Comparison of ENCODE assay signal across 10 cellular contexts in the genomic region with DNA sequence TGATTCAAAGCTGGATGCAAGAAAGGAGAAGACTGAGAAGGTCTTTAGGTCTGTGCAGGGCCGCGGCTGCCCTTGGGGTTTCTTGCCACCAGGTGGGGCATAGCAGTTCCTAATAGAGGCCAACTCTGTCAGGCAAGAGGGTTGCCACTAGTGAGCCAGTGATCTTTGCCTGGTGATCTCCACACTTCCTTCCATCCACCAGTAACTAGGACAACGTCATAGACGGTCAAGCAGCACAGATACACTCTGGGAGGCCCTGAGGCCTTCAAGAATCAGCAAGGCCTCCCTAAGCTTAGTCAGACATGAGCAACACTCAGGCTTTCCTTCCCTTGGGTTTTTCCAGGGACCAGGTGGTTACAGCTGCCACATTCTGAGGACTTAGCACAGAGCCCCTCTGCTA. TPM values are rescaled to one million over a fixed set of nuclear protein-coding genes. Genes with fewer than 3 reads are reported as not detected.
DNase-seq lines count a peak whose midpoint lies in the region; ATAC-seq and TF ChIP-seq lines count a peak whose summit lies in the region.
"Had no signal": no experiment of that assay in that cellular context is flagged by ENCODE, and none has a peak within 500 bp of the region (broad histone marks: within the 10 kb centered on the region; RNA-seq: fewer than 3 reads in every experiment).

No MANE protein-coding gene starts in this region.

- no peaks in the 10 kb centered on the region for H3K4me1 Mint-ChIP-seq in activated B cell treated with CpG ODN at 0.5 μM for 24 hours

- 44% methylated on average over 4 of the region's 4 CpGs for WGBS in smooth muscle cell (ENCODE audit: low lambda C conversion rate)

- peak; percentile 23 for ATAC-seq in Right ventricle myocardium inferior
- ATAC-seq in activated B cell treated with CpG ODN at 0.5 μM for 24 hours (ENCODE audit: low read depth), result peak; percentile 42

- TF ChIP-seq CTCF in right atrium auricular region (IDR thresholded peaks at IDR 0.05), result peak in 1 of 2 donors; percentile 36
- TF ChIP-seq CTCF in activated B cell treated with CpG ODN at 0.5 μM for 24 hours (IDR thresholded peaks at IDR 0.05), result no peak
- peak; percentile 40 for TF ChIP-seq CTCF in colonic mucosa (IDR thresholded peaks at IDR 0.05)
- peak; percentile 31 for TF ChIP-seq CTCF in smooth muscle cell (IDR thresholded peaks at IDR 0.05; ENCODE audit: borderline replicate concordance, insufficient read depth, poor library complexity, severe bottlenecking)

- peak overlapping the region; percentile 51 for H3K4me2 ChIP-seq in smooth muscle cell

- H3K4me3 Mint-ChIP-seq in activated B cell treated with CpG ODN at 0.5 μM for 24 hours, result no peak overlapping the region

- no peak overlapping the region for H3K9ac ChIP-seq in colonic mucosa (ENCODE audit: low read depth in 2 of 2, low read length in 2 of 2)
- peak overlapping the region; percentile 46 for H3K9ac ChIP-seq in smooth muscle cell (ENCODE audit: low read depth)

- H3K27ac ChIP-seq in right atrium auricular region (no peak overlapping the region), colonic mucosa (no peak overlapping the region), smooth muscle cell (ENCODE audit: low read depth) (peak overlapping the region; percentile 90)

- H3K36me3 ChIP-seq in right atrium auricular region, result no peaks in the 10 kb centered on the region
- H3K36me3 ChIP-seq in colonic mucosa, result no peaks in the 10 kb centered on the region
- H3K36me3 ChIP-seq in smooth muscle cell (ENCODE audit: low read depth), result no peaks in the 10 kb centered on the region
- H3K36me3 ChIP-seq: cardiac muscle cell had no signal

- H3K9me3 ChIP-seq in right atrium auricular region, result no peaks in the 10 kb centered on the region
- no peaks in the 10 kb centered on the region for H3K9me3 ChIP-seq in colonic mucosa
- no peaks in the 10 kb centered on the region for H3K9me3 ChIP-seq in smooth muscle cell (replicated peaks; ENCODE audit: low read depth)
- H3K9me3 ChIP-seq: Caco-2 had no signal

- no peak overlapping the region for H2AFZ ChIP-seq in smooth muscle cell (ENCODE audit: low read depth)

- H3K27ac Mint-ChIP-seq in activated B cell treated with CpG ODN at 0.5 μM for 24 hours, result no peak overlapping the region

- peaks cover 2% of the 10 kb centered on the region for H3K27me3 Mint-ChIP-seq in activated B cell treated with CpG ODN at 0.5 μM for 24 hours

- H3F3A ChIP-seq in smooth muscle cell (ENCODE audit: low read depth), result peaks cover 45% of the 10 kb centered on the region

- H3K79me2 ChIP-seq in smooth muscle cell (ENCODE audit: low read depth), result no peaks in the 10 kb centered on the region

- intact Hi-C loops in Right ventricle myocardium inferior (cut with DNase I), result no loop called here
- intact Hi-C loops in activated B cell treated with CpG ODN at 0.5 μM for 24 hours (cut with micrococcal nuclease), result loop anchor here (1.0 kb wide), 2 partner anchors 32 to 109 kb away; no protein-coding TSS in a partner anchor
- intact Hi-C loops in colonic mucosa (cut with DNase I), result loop anchor here (5.0 kb wide), 1 partner anchor 109 kb away; no protein-coding TSS in a partner anchor

- no peaks in the 10 kb centered on the region for H3K9me3 Mint-ChIP-seq in activated B cell treated with CpG ODN at 0.5 μM for 24 hours

- H3K4me1 ChIP-seq in right atrium auricular region, result peaks cover 0 to 30% of the 10 kb centered on the region in 2 donors
- H3K4me1 ChIP-seq in colonic mucosa, result no peaks in the 10 kb centered on the region
- peaks cover 55% of the 10 kb centered on the region for H3K4me1 ChIP-seq in smooth muscle cell (ENCODE audit: low read depth)
- H3K4me1 ChIP-seq: Caco-2 had no signal

- H3K27me3 ChIP-seq in right atrium auricular region (no peaks in the 10 kb centered on the region), colonic mucosa (no peaks in the 10 kb centered on the region), smooth muscle cell (ENCODE audit: low read depth) (no peaks in the 10 kb centered on the region)
- H3K27me3 ChIP-seq: cardiac muscle cell had no signal

- H3K4me3 ChIP-seq in right atrium auricular region (no peak overlapping the region), colonic mucosa (no peak overlapping the region), smooth muscle cell (no peak overlapping the region)
- H3K4me3 ChIP-seq: cardiac muscle cell had no signal

- DNase-seq in Right ventricle myocardium inferior (ENCODE audit: missing footprints) (no peak), right atrium auricular region (ENCODE audit: low spot score) (no peak), activated B cell treated with CpG ODN at 0.5 μM for 24 hours (peak; percentile 23), colonic mucosa (peak; percentile 29), smooth muscle cell (lab: John Stamatoyannopoulos, UW; ENCODE audit: unreplicated experiment) (no peak), NCI-H510A (lab: John Stamatoyannopoulos, UW) (no peak), NCI-H774 (lab: John Stamatoyannopoulos, UW) (no peak), DMS153 treated with DMSO at 0.1 percent for 48 hours (lab: John Stamatoyannopoulos, UW; ENCODE audit: unreplicated experiment) (no peak)

- H4K20me1 ChIP-seq in smooth muscle cell (ENCODE audit: low read depth), result no peaks in the 10 kb centered on the region

- no peaks in the 10 kb centered on the region for H3K36me3 Mint-ChIP-seq in activated B cell treated with CpG ODN at 0.5 μM for 24 hours (ENCODE audit: low read depth)

- POLR2A ChIA-PET in activated B cell treated with CpG ODN at 0.5 μM for 24 hours (lab: Charles Lee), result interaction anchor here (0.7 kb wide), 1 partner anchor 108 kb away, joined by 3 read pairs; no protein-coding TSS in a partner anchor

- CTCF ChIA-PET in activated B cell treated with CpG ODN at 0.5 μM for 24 hours (lab: Charles Lee), result interaction anchor here (0.7 to 5.7 kb wide), 3 partner anchors 32 to 183 kb away, joined by 4 to 43 read pairs (median 4); no protein-coding TSS in a partner anchor

RNA-seq across cellular contexts. Expression of gene ATP2B4, which starts 32.9 kb away (rescaled TPM):
- total RNA-seq in Right ventricle myocardium inferior, result 87.1 TPM
- total RNA-seq in right atrium auricular region, result 100 to 1,000 TPM in 1 of 2 donors, 10 to 100 TPM in 1; 86.1 to 171 TPM
- total RNA-seq in activated B cell treated with CpG ODN at 0.5 μM for 24 hours, result 5.0 and 6.6 TPM in 2 replicates
- 10 to 100 TPM; 10.5 to 57.6 TPM for total RNA-seq in colonic mucosa
- total RNA-seq in smooth muscle cell, result 104 and 113 TPM in 2 replicates
- polyA plus RNA-seq in smooth muscle cell, result 31.1 and 49.3 TPM in 2 replicates

Comparison
In these comparisons a context has a peak if more than half of its experiments do, and no peak if none do; other contexts are left out.
1. DNase-seq: peak in activated B cell treated with CpG ODN at 0.5 μM for 24 hours (single experiment) and colonic mucosa (single experiment); none in Right ventricle myocardium inferior (single experiment), right atrium auricular region (single experiment), smooth muscle cell (single experiment), NCI-H510A (single experiment), NCI-H774 (single experiment) and DMS153 treated with DMSO at 0.1 percent for 48 hours (single experiment).